8 cellular contexts compared by ENCODE assay signal in the genomic region with DNA sequence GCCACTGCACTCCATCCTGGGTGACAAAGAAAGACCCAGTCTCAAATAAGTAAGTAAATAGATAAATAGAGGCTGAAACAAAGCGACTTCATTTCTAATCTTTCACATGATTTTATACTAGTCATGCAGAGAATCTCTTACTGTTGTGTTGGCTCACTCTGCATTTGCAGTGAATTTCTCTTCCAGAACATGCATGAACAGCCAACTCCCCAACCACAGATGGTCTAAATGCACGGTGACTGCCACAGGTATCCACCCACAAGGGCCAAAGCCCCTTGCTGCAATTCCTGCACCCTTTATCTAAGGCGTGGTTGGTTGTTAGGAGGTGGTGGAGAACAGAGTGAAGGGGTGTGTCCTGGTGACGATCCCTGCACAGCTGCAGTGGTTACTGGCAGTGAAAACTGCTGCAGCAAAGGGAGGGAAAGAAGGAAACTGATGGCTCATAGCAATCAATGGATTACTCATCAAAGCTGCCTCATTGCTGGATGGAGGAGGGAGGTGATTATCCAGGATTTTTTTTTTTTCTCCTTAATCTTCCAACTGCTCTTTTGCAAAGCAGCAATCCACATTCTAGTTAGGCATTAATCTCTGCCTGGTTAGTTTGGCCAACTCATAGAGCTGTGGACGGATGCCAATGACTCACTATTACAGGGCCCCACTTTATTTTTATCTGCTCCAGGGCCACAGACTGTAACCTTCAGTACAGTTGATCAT. TPM values are rescaled to one million over a fixed set of nuclear protein-coding genes. Genes with fewer than 3 reads are reported as not detected.
DNase-seq lines count a peak whose midpoint lies in the region; ATAC-seq and TF ChIP-seq lines count a peak whose summit lies in the region.

No MANE protein-coding gene starts in this region.

- H3F3A ChIP-seq in PC-9 (ENCODE audit: insufficient read depth, low read depth) (peaks cover 28% of the 10 kb centered on the region), neural progenitor cell (ENCODE audit: low read depth) (no peaks in the 10 kb centered on the region)

- H3K4me1 Mint-ChIP-seq in neural progenitor cell: peaks cover 18% of the 10 kb centered on the region

- peaks cover 5% of the 10 kb centered on the region for H3K36me3 Mint-ChIP-seq in neural progenitor cell

- peak overlapping the region; percentile 66 for H3K4me2 ChIP-seq in PC-9
- no peak overlapping the region for H3K4me2 ChIP-seq in neural progenitor cell

- TF ChIP-seq CTCF in PC-9 (conservative IDR thresholded peaks at IDR 0.05) (no peak), epithelial cell of esophagus (IDR thresholded peaks at IDR 0.05; ENCODE audit: insufficient read depth, low read depth, low read length, missing control alignments) (no peak), neural progenitor cell (IDR thresholded peaks at IDR 0.05) (no peak)

- no TSS peak for BruUV-seq in PC-9 (replicated peaks; lab: Mats Ljungman, UMichigan)

- no peak overlapping the region for H3K9ac ChIP-seq in neural progenitor cell

- H3K4me1 ChIP-seq in PC-9 (replicated peaks; ENCODE audit: insufficient read depth) (peaks cover 33% of the 10 kb centered on the region), neural progenitor cell (no peaks in the 10 kb centered on the region)

- H3K27me3 Mint-ChIP-seq in neural progenitor cell (ENCODE audit: insufficient read depth, low read depth): no peaks in the 10 kb centered on the region

- H3K9me3 Mint-ChIP-seq in neural progenitor cell: no peaks in the 10 kb centered on the region

- no peak overlapping the region for H3K4me3 ChIP-seq in PC-9
- no peak overlapping the region for H3K4me3 ChIP-seq in epithelial cell of esophagus (ENCODE audit: low read length)
- no peak overlapping the region for H3K4me3 ChIP-seq in neural progenitor cell

- no peak overlapping the region for H3K4me3 Mint-ChIP-seq in neural progenitor cell

- H3K9me3 ChIP-seq in PC-9 (ENCODE audit: insufficient read depth, low read depth) (no peaks in the 10 kb centered on the region), neural progenitor cell (ENCODE audit: low read depth) (no peaks in the 10 kb centered on the region)

- intact Hi-C loops in PC-9 (cut with micrococcal nuclease; ENCODE audit: unreplicated experiment): no loop called here

- no peaks in the 10 kb centered on the region for H3K9me2 ChIP-seq in PC-9 (ENCODE audit: insufficient read depth)

- POLR2A ChIA-PET in PC-9 (lab: Charles Lee; ENCODE audit: unreplicated experiment): no interaction called here

- peak overlapping the region; percentile 78 for H3K27ac ChIP-seq in PC-9
- H3K27ac ChIP-seq in neural progenitor cell: no peak overlapping the region

- H3K79me2 ChIP-seq in PC-9 (ENCODE audit: low read depth) (no peaks in the 10 kb centered on the region), neural progenitor cell (ENCODE audit: low read depth) (no peaks in the 10 kb centered on the region)

- no peaks in the 10 kb centered on the region for H3K36me3 ChIP-seq in PC-9 (ENCODE audit: low read depth)
- no peaks in the 10 kb centered on the region for H3K36me3 ChIP-seq in neural progenitor cell

- peak; percentile 44 for ATAC-seq in HG02642 (IDR thresholded peaks at IDR 0.05; ENCODE audit: poor library complexity, unreplicated experiment)

- peak; percentile 12 for DNase-seq in stimulated activated CD4-positive, alpha-beta T cell treated with anti-CD3 and anti-CD28 coated beads, Interleukin-1b, Interleukin-23, amount 100 ng/mL, for 48 hours
- DNase-seq in stimulated activated CD4-positive, alpha-beta T cell treated with anti-CD3 and anti-CD28 coated beads, Interleukin-12 subunit alpha, Interleukin-12 subunit beta, amount 100 ng/mL, for 4 hours: no peak
- DNase-seq in PC-9 (peak; percentile 69 to 89), epithelial cell of esophagus (ENCODE audit: low read depth) (peak; percentile 93), neural progenitor cell (ENCODE audit: low spot score) (peak; percentile 25), SKM-1 (lab: John Stamatoyannopoulos, UW; ENCODE audit: unreplicated experiment) (no peak)
- no peak for DNase-seq in activated effector memory CD4-positive, alpha-beta T cell treated with Interleukin-2 at 50 U/mL for 16 hours

- H2AFZ ChIP-seq in PC-9: no peak overlapping the region
- H2AFZ ChIP-seq in neural progenitor cell (replicated peaks): no peak overlapping the region

- H3K27me3 ChIP-seq in PC-9 (ENCODE audit: insufficient read depth, low read depth) (no peaks in the 10 kb centered on the region), neural progenitor cell (no peaks in the 10 kb centered on the region)

- CTCF ChIA-PET in PC-9 (lab: Charles Lee): interaction anchor here (0.7 kb wide), 1 partner anchor 176 kb away, joined by 4 read pairs; no protein-coding TSS in a partner anchor

- H4K20me1 ChIP-seq in PC-9 (ENCODE audit: insufficient read depth) (no peaks in the 10 kb centered on the region), neural progenitor cell (ENCODE audit: low read depth) (no peaks in the 10 kb centered on the region)

- peak overlapping the region; percentile 36 for H3K27ac Mint-ChIP-seq in neural progenitor cell

RNA-seq across cellular contexts. Expression of a gene that starts 50.6 kb away (rescaled TPM):
- total RNA-seq in PC-9 (2021) (12.3 and 15.8 TPM in 2 replicates), neural progenitor cell (ENCODE audit: low replicate concordance) (26.4 and 37.7 TPM in 2 replicates)

Comparison
In these comparisons a context has a peak if more than half of its experiments do, and no peak if none do; other contexts are left out.
1. DNase-seq: peak in stimulated activated CD4-positive, alpha-beta T cell treated with anti-CD3 and anti-CD28 coated beads, Interleukin-1b, Interleukin-23, amount 100 ng/mL, for 48 hours (single experiment), PC-9 (2 of 2), epithelial cell of esophagus (single experiment) and neural progenitor cell (single experiment); none in stimulated activated CD4-positive, alpha-beta T cell treated with anti-CD3 and anti-CD28 coated beads, Interleukin-12 subunit alpha, Interleukin-12 subunit beta, amount 100 ng/mL, for 4 hours (single experiment), SKM-1 (single experiment) and activated effector memory CD4-positive, alpha-beta T cell treated with Interleukin-2 at 50 U/mL for 16 hours (single experiment).